In genomic region chr2:196437626-196438025, GRCh38 we compare ENCODE assay signal across 35 cellular contexts.
"Had no signal": no experiment of that assay in that cellular context is flagged by ENCODE, and none has a peak within 500 bp of the region (broad histone marks: within the 10 kb centered on the region; RNA-seq: fewer than 3 reads in every experiment).

No MANE protein-coding gene starts in this region.

- H3K36me3 ChIP-seq: Peyer's patch, WERI-Rb-1 had no signal

- DNase-seq: activated CD4-positive, alpha-beta memory T cell treated with anti-CD3 and anti-CD28 coated beads, Interleukin-2, amount 10 ng/mL, durations not matched to agents 7 days and 5 days; activated CD4-positive, alpha-beta T cell treated with anti-CD3 and anti-CD28 coated beads for 1 hour; activated CD4-positive, alpha-beta T cell treated with anti-CD3 and anti-CD28 coated beads for 48 hours; activated CD4-positive, CD25-positive, alpha-beta regulatory T cell; activated CD8-positive, alpha-beta memory T cell treated with anti-CD3 and anti-CD28 coated beads for 24 hours; activated CD8-positive, alpha-beta memory T cell treated with anti-CD3 and anti-CD28 coated beads, Interleukin-2, amount 10 ng/mL, durations not matched to agents 7 days and 5 days; activated CD8-positive, alpha-beta memory T cell treated with anti-CD3 and anti-CD28 coated beads, Interleukin-2, amount 50 U/mL, for 48 hours; activated effector memory CD4-positive, alpha-beta T cell treated with Interleukin-2 at 50 U/mL for 16 hours; activated naive CD4-positive, alpha-beta T cell treated with anti-CD3 and anti-CD28 coated beads, Interleukin-2, amount 10 ng/mL, durations not matched to agents 7 days and 5 days; activated naive CD8-positive, alpha-beta T cell treated with anti-CD3 and anti-CD28 coated beads, Interleukin-2, amount 50 U/mL, for 24 hours; activated T-cell treated with anti-CD3 and anti-CD28 coated beads, Interleukin-2, amount 50 U/mL, for 48 hours; anterior cingulate cortex; caudate nucleus; cerebellar nuclear complex; Karpas-422; KBM-7; NCI-H1105 treated with DMSO at 0.1 percent for 48 hours; NCI-H1436; NCI-H1694; NCI-H1930; NCI-H2081 treated with DMSO at 0.1 percent for 48 hours; NCI-H345; NCI-H524 treated with DMSO at 0.1 percent for 48 hours; NCI-H748 treated with DMSO at 0.1 percent for 48 hours; NK-92 treated with Interleukin-12 subunit alpha and Interleukin-12 subunit beta, amount 100 ng/mL, for 24 hours; PC-3; Peyer's patch; T1000; WERI-Rb-1 had no signal

- H3K27ac Mint-ChIP-seq: activated CD4-positive, alpha-beta memory T cell treated with anti-CD3 and anti-CD28 coated beads, Interleukin-2, amount 10 ng/mL, durations not matched to agents 7 days and 5 days; activated CD8-positive, alpha-beta memory T cell treated with anti-CD3 and anti-CD28 coated beads, Interleukin-2, amount 10 ng/mL, durations not matched to agents 7 days and 5 days; activated naive CD4-positive, alpha-beta T cell treated with anti-CD3 and anti-CD28 coated beads, Interleukin-2, amount 10 ng/mL, durations not matched to agents 7 days and 5 days; activated naive CD8-positive, alpha-beta T cell; activated naive CD8-positive, alpha-beta T cell treated with anti-CD3 and anti-CD28 coated beads, Interleukin-2, amount 50 U/mL, for 24 hours; brain had no signal

- H3K4me3 ChIP-seq: Peyer's patch, SK-N-MC had no signal

- H3K4me3 Mint-ChIP-seq: activated CD4-positive, alpha-beta memory T cell treated with anti-CD3 and anti-CD28 coated beads, Interleukin-2, amount 10 ng/mL, durations not matched to agents 7 days and 5 days; activated CD8-positive, alpha-beta memory T cell treated with anti-CD3 and anti-CD28 coated beads, Interleukin-2, amount 10 ng/mL, durations not matched to agents 7 days and 5 days; activated naive CD4-positive, alpha-beta T cell treated with anti-CD3 and anti-CD28 coated beads, Interleukin-2, amount 10 ng/mL, durations not matched to agents 7 days and 5 days; activated naive CD8-positive, alpha-beta T cell; activated naive CD8-positive, alpha-beta T cell treated with anti-CD3 and anti-CD28 coated beads, Interleukin-2, amount 50 U/mL, for 24 hours; brain had no signal

- H3K27me3 ChIP-seq: Peyer's patch had no signal

- H3K36me3 Mint-ChIP-seq: activated naive CD4-positive, alpha-beta T cell treated with anti-CD3 and anti-CD28 coated beads, Interleukin-2, amount 10 ng/mL, durations not matched to agents 7 days and 5 days; activated naive CD8-positive, alpha-beta T cell; brain had no signal

- H3K4me1 Mint-ChIP-seq: activated CD4-positive, alpha-beta memory T cell treated with anti-CD3 and anti-CD28 coated beads, Interleukin-2, amount 10 ng/mL, durations not matched to agents 7 days and 5 days; activated CD8-positive, alpha-beta memory T cell treated with anti-CD3 and anti-CD28 coated beads, Interleukin-2, amount 10 ng/mL, durations not matched to agents 7 days and 5 days; activated naive CD4-positive, alpha-beta T cell treated with anti-CD3 and anti-CD28 coated beads, Interleukin-2, amount 10 ng/mL, durations not matched to agents 7 days and 5 days; activated naive CD8-positive, alpha-beta T cell treated with anti-CD3 and anti-CD28 coated beads, Interleukin-2, amount 50 U/mL, for 24 hours had no signal

- H3K27ac ChIP-seq: Peyer's patch, RWPE1, SK-N-MC, WERI-Rb-1 had no signal

- ATAC-seq: activated CD8-positive, alpha-beta memory T cell treated with anti-CD3 and anti-CD28 coated beads, Interleukin-2, amount 10 ng/mL, durations not matched to agents 7 days and 5 days; activated naive CD8-positive, alpha-beta T cell treated with anti-CD3 and anti-CD28 coated beads, Interleukin-2, amount 50 U/mL, for 24 hours; PC-3; Right ventricle myocardium inferior had no signal

- FAIRE-seq: bronchial epithelial cell had no signal

- H3K27me3 Mint-ChIP-seq: activated naive CD8-positive, alpha-beta T cell; brain had no signal

- H3K4me1 ChIP-seq: Peyer's patch had no signal

- H3K9me3 ChIP-seq: Peyer's patch had no signal

- H3K9me3 Mint-ChIP-seq: activated CD4-positive, alpha-beta memory T cell treated with anti-CD3 and anti-CD28 coated beads, Interleukin-2, amount 10 ng/mL, durations not matched to agents 7 days and 5 days; activated naive CD4-positive, alpha-beta T cell treated with anti-CD3 and anti-CD28 coated beads, Interleukin-2, amount 10 ng/mL, durations not matched to agents 7 days and 5 days; activated naive CD8-positive, alpha-beta T cell treated with anti-CD3 and anti-CD28 coated beads, Interleukin-2, amount 50 U/mL, for 24 hours; brain had no signal
